1 cellular context compared by ENCODE assay signal in the genomic region with DNA sequence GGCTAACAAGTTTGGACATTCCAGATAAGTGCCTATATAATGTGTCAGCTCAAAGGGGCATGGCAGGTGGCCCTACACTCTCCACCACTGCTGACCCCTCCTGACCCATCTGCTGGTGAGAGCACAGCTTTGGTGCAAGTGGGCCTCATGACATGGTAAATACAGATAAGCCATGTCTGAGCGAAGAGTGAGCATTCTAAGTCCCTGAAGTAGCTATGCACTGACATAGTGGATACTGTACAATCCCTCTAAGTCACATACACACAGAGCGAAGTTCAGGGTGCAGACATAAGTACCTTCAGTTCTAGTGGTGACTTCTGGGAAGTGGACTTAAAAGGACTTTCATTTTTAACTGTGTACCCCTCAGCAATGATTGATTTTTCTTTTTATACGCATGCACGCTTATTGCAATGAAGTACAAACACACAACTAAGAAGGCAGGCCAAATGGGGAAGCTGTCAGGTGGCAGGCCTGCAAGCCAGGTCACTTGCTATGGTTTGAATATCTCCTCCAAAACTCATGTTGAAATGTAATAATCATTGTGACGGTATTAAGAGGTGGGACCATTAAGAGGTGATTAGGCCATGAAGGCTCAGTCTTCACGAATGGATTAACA.
A peak's percentile ranks its signal among the peaks of the same experiment; 100 is the strongest.
TF ChIP-seq lines count a peak whose summit lies in the region.

No MANE protein-coding gene starts in this region.

TF ChIP-seq in HepG2, 621 proteins besides CTCF, POLR2A, EP300 and RAD21 (continues in another document):
- TF ChIP-seq GABPA (IDR thresholded peaks at IDR 0.05; ENCODE audit: low read depth, low read length), result no peak
- TF ChIP-seq GABPA (CRISPR knock-in tag; IDR thresholded peaks at IDR 0.05; ENCODE audit: low read depth), result 0 out of 2 replicates have a peak, but pooled peaks have one; percentile 19
- TF ChIP-seq PHF8 (CRISPR knock-in tag; IDR thresholded peaks at IDR 0.05), result no peak
- TF ChIP-seq, protein P1, sequence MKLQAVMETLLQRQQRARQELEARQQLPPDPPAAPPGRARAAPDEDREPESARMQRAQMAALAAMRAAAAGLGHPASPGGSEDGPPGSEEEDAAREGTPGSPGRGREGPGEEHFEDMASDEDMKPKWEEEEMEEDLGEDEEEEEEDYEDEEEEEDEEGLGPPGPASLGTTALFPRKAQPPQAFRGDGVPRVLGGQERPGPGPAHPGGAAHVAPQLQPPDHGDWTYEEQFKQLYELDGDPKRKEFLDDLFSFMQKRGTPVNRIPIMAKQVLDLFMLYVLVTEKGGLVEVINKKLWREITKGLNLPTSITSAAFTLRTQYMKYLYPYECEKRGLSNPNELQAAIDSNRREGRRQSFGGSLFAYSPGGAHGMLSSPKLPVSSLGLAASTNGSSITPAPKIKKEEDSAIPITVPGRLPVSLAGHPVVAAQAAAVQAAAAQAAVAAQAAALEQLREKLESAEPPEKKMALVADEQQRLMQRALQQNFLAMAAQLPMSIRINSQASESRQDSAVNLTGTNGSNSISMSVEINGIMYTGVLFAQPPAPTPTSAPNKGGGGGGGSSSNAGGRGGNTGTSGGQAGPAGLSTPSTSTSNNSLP (IDR thresholded peaks at IDR 0.05; ENCODE audit: low read depth, low read length), result peak; percentile 67
- TF ChIP-seq, protein P2, sequence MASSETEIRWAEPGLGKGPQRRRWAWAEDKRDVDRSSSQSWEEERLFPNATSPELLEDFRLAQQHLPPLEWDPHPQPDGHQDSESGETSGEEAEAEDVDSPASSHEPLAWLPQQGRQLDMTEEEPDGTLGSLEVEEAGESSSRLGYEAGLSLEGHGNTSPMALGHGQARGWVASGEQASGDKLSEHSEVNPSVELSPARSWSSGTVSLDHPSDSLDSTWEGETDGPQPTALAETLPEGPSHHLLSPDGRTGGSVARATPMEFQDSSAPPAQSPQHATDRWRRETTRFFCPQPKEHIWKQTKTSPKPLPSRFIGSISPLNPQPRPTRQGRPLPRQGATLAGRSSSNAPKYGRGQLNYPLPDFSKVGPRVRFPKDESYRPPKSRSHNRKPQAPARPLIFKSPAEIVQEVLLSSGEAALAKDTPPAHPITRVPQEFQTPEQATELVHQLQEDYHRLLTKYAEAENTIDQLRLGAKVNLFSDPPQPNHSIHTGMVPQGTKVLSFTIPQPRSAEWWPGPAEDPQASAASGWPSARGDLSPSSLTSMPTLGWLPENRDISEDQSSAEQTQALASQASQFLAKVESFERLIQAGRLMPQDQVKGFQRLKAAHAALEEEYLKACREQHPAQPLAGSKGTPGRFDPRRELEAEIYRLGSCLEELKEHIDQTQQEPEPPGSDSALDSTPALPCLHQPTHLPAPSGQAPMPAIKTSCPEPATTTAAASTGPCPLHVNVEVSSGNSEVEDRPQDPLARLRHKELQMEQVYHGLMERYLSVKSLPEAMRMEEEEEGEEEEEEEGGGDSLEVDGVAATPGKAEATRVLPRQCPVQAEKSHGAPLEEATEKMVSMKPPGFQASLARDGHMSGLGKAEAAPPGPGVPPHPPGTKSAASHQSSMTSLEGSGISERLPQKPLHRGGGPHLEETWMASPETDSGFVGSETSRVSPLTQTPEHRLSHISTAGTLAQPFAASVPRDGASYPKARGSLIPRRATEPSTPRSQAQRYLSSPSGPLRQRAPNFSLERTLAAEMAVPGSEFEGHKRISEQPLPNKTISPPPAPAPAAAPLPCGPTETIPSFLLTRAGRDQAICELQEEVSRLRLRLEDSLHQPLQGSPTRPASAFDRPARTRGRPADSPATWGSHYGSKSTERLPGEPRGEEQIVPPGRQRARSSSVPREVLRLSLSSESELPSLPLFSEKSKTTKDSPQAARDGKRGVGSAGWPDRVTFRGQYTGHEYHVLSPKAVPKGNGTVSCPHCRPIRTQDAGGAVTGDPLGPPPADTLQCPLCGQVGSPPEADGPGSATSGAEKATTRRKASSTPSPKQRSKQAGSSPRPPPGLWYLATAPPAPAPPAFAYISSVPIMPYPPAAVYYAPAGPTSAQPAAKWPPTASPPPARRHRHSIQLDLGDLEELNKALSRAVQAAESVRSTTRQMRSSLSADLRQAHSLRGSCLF (CRISPR knock-in tag; IDR thresholded peaks at IDR 0.05; ENCODE audit: borderline replicate concordance), result no peak
- no peak for TF ChIP-seq ZBTB21 (CRISPR knock-in tag; IDR thresholded peaks at IDR 0.05)
- no peak for TF ChIP-seq GMEB1 (CRISPR knock-in tag; IDR thresholded peaks at IDR 0.05; ENCODE audit: borderline replicate concordance)
- TF ChIP-seq ISX (CRISPR knock-in tag; conservative IDR thresholded peaks at IDR 0.05), result no peak
- 0 out of 2 replicates have a peak, but pooled peaks have one; percentile 26 for TF ChIP-seq ZNF451 (CRISPR knock-in tag; IDR thresholded peaks at IDR 0.05)
- TF ChIP-seq HNRNPLL (IDR thresholded peaks at IDR 0.05; ENCODE audit: low read depth, low read length, poor library complexity, severe bottlenecking), result no peak
- TF ChIP-seq RCOR2 (CRISPR knock-in tag; IDR thresholded peaks at IDR 0.05), result 0 out of 2 replicates have a peak, but pooled peaks have one; percentile 31
- TF ChIP-seq, protein P3, sequence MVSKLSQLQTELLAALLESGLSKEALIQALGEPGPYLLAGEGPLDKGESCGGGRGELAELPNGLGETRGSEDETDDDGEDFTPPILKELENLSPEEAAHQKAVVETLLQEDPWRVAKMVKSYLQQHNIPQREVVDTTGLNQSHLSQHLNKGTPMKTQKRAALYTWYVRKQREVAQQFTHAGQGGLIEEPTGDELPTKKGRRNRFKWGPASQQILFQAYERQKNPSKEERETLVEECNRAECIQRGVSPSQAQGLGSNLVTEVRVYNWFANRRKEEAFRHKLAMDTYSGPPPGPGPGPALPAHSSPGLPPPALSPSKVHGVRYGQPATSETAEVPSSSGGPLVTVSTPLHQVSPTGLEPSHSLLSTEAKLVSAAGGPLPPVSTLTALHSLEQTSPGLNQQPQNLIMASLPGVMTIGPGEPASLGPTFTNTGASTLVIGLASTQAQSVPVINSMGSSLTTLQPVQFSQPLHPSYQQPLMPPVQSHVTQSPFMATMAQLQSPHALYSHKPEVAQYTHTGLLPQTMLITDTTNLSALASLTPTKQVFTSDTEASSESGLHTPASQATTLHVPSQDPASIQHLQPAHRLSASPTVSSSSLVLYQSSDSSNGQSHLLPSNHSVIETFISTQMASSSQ (IDR thresholded peaks at IDR 0.05; ENCODE audit: low read depth), result no peak
- TF ChIP-seq, protein P3 (CRISPR knock-in tag; IDR thresholded peaks at IDR 0.05; ENCODE audit: borderline replicate concordance), result no peak
- no peak for TF ChIP-seq ZNF414 (CRISPR knock-in tag; IDR thresholded peaks at IDR 0.05)
- no peak for TF ChIP-seq ZNF672 (CRISPR knock-in tag; IDR thresholded peaks at IDR 0.05)
- no peak for TF ChIP-seq ZNF235 (CRISPR knock-in tag; IDR thresholded peaks at IDR 0.05; ENCODE audit: borderline replicate concordance)
- TF ChIP-seq TAF1 (CRISPR knock-in tag; IDR thresholded peaks at IDR 0.05), result no peak
- TF ChIP-seq PCBP2 (optimal IDR thresholded peaks at IDR 0.05; ENCODE audit: low read depth, low read length, poor library complexity, severe bottlenecking), result no peak
- TF ChIP-seq MLXIP (CRISPR knock-in tag; IDR thresholded peaks at IDR 0.05; ENCODE audit: borderline replicate concordance), result no peak
- no peak for TF ChIP-seq ZNF501 (CRISPR knock-in tag; IDR thresholded peaks at IDR 0.05)
- no peak for TF ChIP-seq ZNF160 (CRISPR knock-in tag; IDR thresholded peaks at IDR 0.05)
- no peak for TF ChIP-seq CHD2 (IDR thresholded peaks at IDR 0.05; ENCODE audit: low read depth, low read length)
- TF ChIP-seq MTA1 (CRISPR knock-in tag; IDR thresholded peaks at IDR 0.05; ENCODE audit: borderline replicate concordance), result no peak
- peak; percentile 6; the same call in 1 of the 2 replicates for TF ChIP-seq ZMYM4 (CRISPR knock-in tag; IDR thresholded peaks at IDR 0.05)
- no peak for TF ChIP-seq IRF9 (CRISPR knock-in tag; IDR thresholded peaks at IDR 0.05; ENCODE audit: borderline replicate concordance)
- no peak for TF ChIP-seq FLYWCH1 (CRISPR knock-in tag; IDR thresholded peaks at IDR 0.05)
- TF ChIP-seq, protein P4, sequence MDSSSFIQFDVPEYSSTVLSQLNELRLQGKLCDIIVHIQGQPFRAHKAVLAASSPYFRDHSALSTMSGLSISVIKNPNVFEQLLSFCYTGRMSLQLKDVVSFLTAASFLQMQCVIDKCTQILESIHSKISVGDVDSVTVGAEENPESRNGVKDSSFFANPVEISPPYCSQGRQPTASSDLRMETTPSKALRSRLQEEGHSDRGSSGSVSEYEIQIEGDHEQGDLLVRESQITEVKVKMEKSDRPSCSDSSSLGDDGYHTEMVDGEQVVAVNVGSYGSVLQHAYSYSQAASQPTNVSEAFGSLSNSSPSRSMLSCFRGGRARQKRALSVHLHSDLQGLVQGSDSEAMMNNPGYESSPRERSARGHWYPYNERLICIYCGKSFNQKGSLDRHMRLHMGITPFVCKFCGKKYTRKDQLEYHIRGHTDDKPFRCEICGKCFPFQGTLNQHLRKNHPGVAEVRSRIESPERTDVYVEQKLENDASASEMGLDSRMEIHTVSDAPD (CRISPR knock-in tag; IDR thresholded peaks at IDR 0.05), result peak; percentile 21; the same call in 1 of the 2 replicates
- TF ChIP-seq, protein P5, sequence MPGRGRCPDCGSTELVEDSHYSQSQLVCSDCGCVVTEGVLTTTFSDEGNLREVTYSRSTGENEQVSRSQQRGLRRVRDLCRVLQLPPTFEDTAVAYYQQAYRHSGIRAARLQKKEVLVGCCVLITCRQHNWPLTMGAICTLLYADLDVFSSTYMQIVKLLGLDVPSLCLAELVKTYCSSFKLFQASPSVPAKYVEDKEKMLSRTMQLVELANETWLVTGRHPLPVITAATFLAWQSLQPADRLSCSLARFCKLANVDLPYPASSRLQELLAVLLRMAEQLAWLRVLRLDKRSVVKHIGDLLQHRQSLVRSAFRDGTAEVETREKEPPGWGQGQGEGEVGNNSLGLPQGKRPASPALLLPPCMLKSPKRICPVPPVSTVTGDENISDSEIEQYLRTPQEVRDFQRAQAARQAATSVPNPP (CRISPR knock-in tag; IDR thresholded peaks at IDR 0.05), result no peak
- TF ChIP-seq ZNF772 (CRISPR knock-in tag; IDR thresholded peaks at IDR 0.05), result peak; percentile 59; the same call in 1 of the 2 replicates
- no peak for TF ChIP-seq ASH2L (IDR thresholded peaks at IDR 0.05; ENCODE audit: insufficient read length, low read depth, low read length)
